ENCODE assay signal across 15 cellular contexts in the genomic region with DNA sequence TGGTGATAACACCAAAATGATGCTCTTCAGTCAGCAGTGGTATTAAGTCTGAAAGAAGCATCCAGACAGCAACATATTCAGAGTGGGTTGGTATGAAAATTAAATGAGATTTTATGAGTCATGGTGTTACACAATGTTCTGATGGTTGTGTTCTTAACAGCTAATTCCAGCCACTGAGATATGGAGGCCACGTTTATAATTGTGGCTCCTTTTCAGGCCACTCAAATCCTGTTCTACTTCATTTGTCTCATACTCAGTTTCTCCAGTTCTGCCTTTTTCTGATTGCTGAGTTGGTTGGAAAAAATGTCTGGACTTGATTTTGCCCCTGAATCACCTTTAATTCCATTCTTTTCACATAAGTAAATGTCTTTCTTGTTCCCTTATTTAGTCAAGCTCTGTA.
A peak's percentile ranks its signal among the peaks of the same experiment; 100 is the strongest.
DNase-seq lines count a peak whose midpoint lies in the region; ATAC-seq and TF ChIP-seq lines count a peak whose summit lies in the region.
"Had no signal": no experiment of that assay in that cellular context is flagged by ENCODE, and none has a peak within 500 bp of the region (broad histone marks: within the 10 kb centered on the region; RNA-seq: fewer than 3 reads in every experiment).

No MANE protein-coding gene starts in this region.

- no peak overlapping the region for H3K4me3 Mint-ChIP-seq in CD4-positive, alpha-beta memory T cell
- H3K4me3 Mint-ChIP-seq: activated CD4-positive, alpha-beta T cell treated with anti-CD3 and anti-CD28 coated beads, Interleukin-2, amount 10 ng/mL, durations not matched to agents 24 days and 14 days; activated T-helper 1 cell treated with anti-CD3 and anti-CD28 coated beads, Interleukin-12 subunit alpha, Interleukin-12 subunit beta, Interleukin-2, Interleukin-4 antibody, amounts not matched to agents 30 ng/mL and 10 ng/mL and 1 ng/mL, durations not matched to agents 14 hours and 24 hours and 36 hours; brain had no signal

- H3K4me1 Mint-ChIP-seq in CD4-positive, alpha-beta memory T cell, result no peaks in the 10 kb centered on the region
- H3K4me1 Mint-ChIP-seq: activated CD4-positive, alpha-beta T cell treated with anti-CD3 and anti-CD28 coated beads, Interleukin-2, amount 10 ng/mL, durations not matched to agents 24 days and 14 days; brain had no signal

- ATAC-seq in foreskin keratinocyte (peak; percentile 87), HG02885 (IDR thresholded peaks at IDR 0.05; ENCODE audit: poor library complexity, unreplicated experiment) (no peak)

- H3K9me3 ChIP-seq in ascending aorta (no peaks in the 10 kb centered on the region), smooth muscle cell (replicated peaks; ENCODE audit: low read depth) (no peaks in the 10 kb centered on the region)
- H3K9me3 ChIP-seq in CD4-positive, alpha-beta memory T cell (ENCODE audit: control insufficient read depth in 1 of 2, low read length in 2 of 2), result no peaks in the 10 kb centered on the region
- H3K9me3 ChIP-seq: psoas muscle, stomach had no signal

- TF ChIP-seq CTCF in ascending aorta (IDR thresholded peaks at IDR 0.05) (no peak), foreskin keratinocyte (conservative IDR thresholded peaks at IDR 0.05) (no peak), smooth muscle cell (IDR thresholded peaks at IDR 0.05; ENCODE audit: borderline replicate concordance, insufficient read depth, poor library complexity, severe bottlenecking) (no peak), dorsolateral prefrontal cortex (IDR thresholded peaks at IDR 0.05 in 54 of 56, conservative IDR thresholded peaks at IDR 0.05 in 2 of 56; ENCODE audit: low read depth in 1 of 56, partially characterized antibody in 56 of 56) (no peak)

- peaks cover 0 to under 1% (median 0%) of the 10 kb centered on the region in 8 donors for H3K9me3 Mint-ChIP-seq in CD4-positive, alpha-beta memory T cell
- H3K9me3 Mint-ChIP-seq: activated CD4-positive, alpha-beta T cell treated with anti-CD3 and anti-CD28 coated beads, Interleukin-2, amount 10 ng/mL, durations not matched to agents 24 days and 14 days; activated T-helper 1 cell treated with anti-CD3 and anti-CD28 coated beads, Interleukin-12 subunit alpha, Interleukin-12 subunit beta, Interleukin-2, Interleukin-4 antibody, amounts not matched to agents 30 ng/mL and 10 ng/mL and 1 ng/mL, durations not matched to agents 14 hours and 24 hours and 36 hours had no signal

- no peak overlapping the region for H3K4me3 ChIP-seq in ascending aorta
- no peak overlapping the region for H3K4me3 ChIP-seq in smooth muscle cell
- no peak overlapping the region for H3K4me3 ChIP-seq in dorsolateral prefrontal cortex
- no peak overlapping the region for H3K4me3 ChIP-seq in CD4-positive, alpha-beta memory T cell (ENCODE audit: low read length in 2 of 2)
- H3K4me3 ChIP-seq: psoas muscle, stomach had no signal

- intact Hi-C loops in ascending aorta (cut with DNase I), result loop anchor here (10.0 kb wide), 1 partner anchor 163 kb away; the partner anchor contains the start of gene COL3A1
- intact Hi-C loops in dorsolateral prefrontal cortex (cut with DNase I), result no loop called here
- intact Hi-C loops in CD4-positive, alpha-beta memory T cell (cut with micrococcal nuclease), result no loop called here

- no peaks in the 10 kb centered on the region for H4K20me1 ChIP-seq in smooth muscle cell (ENCODE audit: low read depth)

- H3K36me3 ChIP-seq in ascending aorta, result no peaks in the 10 kb centered on the region
- no peaks in the 10 kb centered on the region for H3K36me3 ChIP-seq in smooth muscle cell (ENCODE audit: low read depth)
- no peaks in the 10 kb centered on the region for H3K36me3 ChIP-seq in CD4-positive, alpha-beta memory T cell (ENCODE audit: insufficient read depth, low read length)
- H3K36me3 ChIP-seq: stomach had no signal

- peaks cover 44% of the 10 kb centered on the region for H3F3A ChIP-seq in smooth muscle cell (ENCODE audit: low read depth)

- H3K4me2 ChIP-seq in smooth muscle cell, result peak overlapping the region; percentile 62

- POLR2A ChIA-PET in CD4-positive, alpha-beta memory T cell (lab: Charles Lee; ENCODE audit: partially characterized antibody), result no interaction called here

- peaks cover 20% of the 10 kb centered on the region for H3K79me2 ChIP-seq in smooth muscle cell (ENCODE audit: low read depth)

- DNase-seq in HCEC 1CT (peak; percentile 80), ascending aorta (ENCODE audit: low spot score in 2 of 2) (no peak), foreskin keratinocyte (peak; percentile 74 to 90), smooth muscle cell (lab: John Stamatoyannopoulos, UW; ENCODE audit: unreplicated experiment) (no peak), dorsolateral prefrontal cortex (no peak)
- no peak for DNase-seq in CD4-positive, alpha-beta memory T cell
- DNase-seq: activated CD4-positive, alpha-beta T cell treated with anti-CD3 and anti-CD28 coated beads, Interleukin-2, amount 10 ng/mL, durations not matched to agents 24 days and 14 days; COR-L47; KG1; NCI-H2029 treated with DMSO at 0.1 percent for 48 hours; psoas muscle; stomach had no signal

- 0% methylated on average over 1 of the region's 1 CpG for WGBS in smooth muscle cell (ENCODE audit: low lambda C conversion rate)

- H2AFZ ChIP-seq in smooth muscle cell (ENCODE audit: low read depth), result peak overlapping the region; percentile 15

- H3K4me1 ChIP-seq in ascending aorta, result peaks cover 6 to 7% of the 10 kb centered on the region in 2 donors
- peaks cover 14% of the 10 kb centered on the region for H3K4me1 ChIP-seq in foreskin keratinocyte
- peaks cover 27% of the 10 kb centered on the region for H3K4me1 ChIP-seq in smooth muscle cell (ENCODE audit: low read depth)
- H3K4me1 ChIP-seq in CD4-positive, alpha-beta memory T cell (ENCODE audit: insufficient read depth, low read length), result no peaks in the 10 kb centered on the region
- H3K4me1 ChIP-seq: psoas muscle had no signal

- H3K27ac Mint-ChIP-seq in CD4-positive, alpha-beta memory T cell, result no peak overlapping the region
- H3K27ac Mint-ChIP-seq: activated CD4-positive, alpha-beta T cell treated with anti-CD3 and anti-CD28 coated beads, Interleukin-2, amount 10 ng/mL, durations not matched to agents 24 days and 14 days; activated T-helper 1 cell treated with anti-CD3 and anti-CD28 coated beads, Interleukin-12 subunit alpha, Interleukin-12 subunit beta, Interleukin-2, Interleukin-4 antibody, amounts not matched to agents 30 ng/mL and 10 ng/mL and 1 ng/mL, durations not matched to agents 14 hours and 24 hours and 36 hours had no signal

- H3K27me3 Mint-ChIP-seq in CD4-positive, alpha-beta memory T cell, result no peaks in the 10 kb centered on the region
- H3K27me3 Mint-ChIP-seq: activated CD4-positive, alpha-beta T cell treated with anti-CD3 and anti-CD28 coated beads, Interleukin-2, amount 10 ng/mL, durations not matched to agents 24 days and 14 days; brain had no signal

- H3K27me3 ChIP-seq in ascending aorta (no peaks in the 10 kb centered on the region), foreskin keratinocyte (no peaks in the 10 kb centered on the region), smooth muscle cell (ENCODE audit: low read depth) (no peaks in the 10 kb centered on the region), dorsolateral prefrontal cortex (no peaks in the 10 kb centered on the region)
- H3K27me3 ChIP-seq in CD4-positive, alpha-beta memory T cell (ENCODE audit: insufficient read depth, low read length), result no peaks in the 10 kb centered on the region
- H3K27me3 ChIP-seq: stomach had no signal

- no peaks in the 10 kb centered on the region for H3K36me3 Mint-ChIP-seq in CD4-positive, alpha-beta memory T cell
- H3K36me3 Mint-ChIP-seq: brain had no signal

- H3K27ac ChIP-seq in ascending aorta, result peak overlapping the region; percentile 67 to 68
- no peak overlapping the region for H3K27ac ChIP-seq in foreskin keratinocyte
- peak overlapping the region; percentile 95 for H3K27ac ChIP-seq in smooth muscle cell (ENCODE audit: low read depth)
- peak overlapping the region in 3 of 59 donors; percentile 0 to 40 (median 18) for H3K27ac ChIP-seq in dorsolateral prefrontal cortex
- no peak overlapping the region for H3K27ac ChIP-seq in CD4-positive, alpha-beta memory T cell (ENCODE audit: low read depth, low read length)
- H3K27ac ChIP-seq: psoas muscle, stomach had no signal

- CTCF ChIA-PET in CD4-positive, alpha-beta memory T cell (lab: Charles Lee; ENCODE audit: partially characterized antibody), result no interaction called here

- peak overlapping the region; percentile 37 for H3K9ac ChIP-seq in smooth muscle cell (ENCODE audit: low read depth)

Comparison
In these comparisons a context has a peak if more than half of its experiments do, and no peak if none do; other contexts are left out.
1. DNase-seq: peak in HCEC 1CT (single experiment) and foreskin keratinocyte (2 of 2); none in ascending aorta (0 of 2), smooth muscle cell (single experiment), dorsolateral prefrontal cortex (0 of 10) and CD4-positive, alpha-beta memory T cell (0 of 5).
2. H3K27ac ChIP-seq: peak in ascending aorta (2 of 2) and smooth muscle cell (single experiment); none in foreskin keratinocyte (single experiment) and CD4-positive, alpha-beta memory T cell (single experiment).